Comparison of ENCODE assay signal across 8 cellular contexts in genomic region chr1:40692429-40692905, GRCh38. TPM values are rescaled to one million over a fixed set of nuclear protein-coding genes. Genes with fewer than 3 reads are reported as not detected.
DNase-seq lines count a peak whose midpoint lies in the region; ATAC-seq and TF ChIP-seq lines count a peak whose summit lies in the region.

No MANE protein-coding gene starts in this region.

- intact Hi-C loops in natural killer cell (cut with micrococcal nuclease) = loop anchor here (1.0 kb wide), 2 partner anchors 17 to 21 kb away; no protein-coding TSS in a partner anchor

- H3K4me3 Mint-ChIP-seq in natural killer cell = peak overlapping the region; percentile 99

- H3K9me3 Mint-ChIP-seq in natural killer cell = no peaks in the 10 kb centered on the region

- H3K27me3 Mint-ChIP-seq in natural killer cell (ENCODE audit: low read depth in 2 of 2) = no peaks in the 10 kb centered on the region

- ATAC-seq in GM21723 (IDR thresholded peaks at IDR 0.05; ENCODE audit: unreplicated experiment) (peak; percentile 16), natural killer cell (no peak), HG03521 (IDR thresholded peaks at IDR 0.05; ENCODE audit: unreplicated experiment) (no peak), HG02840 (IDR thresholded peaks at IDR 0.05; ENCODE audit: low FRiP score, unreplicated experiment) (no peak)

- H3K27ac ChIP-seq in RWPE1 = peak overlapping the region; percentile 96

- POLR2A ChIA-PET in RWPE1 (lab: Yijun Ruan, JAX; ENCODE audit: low non-redundant PET) = interaction anchor here (0.6 to 1.4 kb wide), 2 partner anchors 10 to 242 kb away, joined by 4 to 6 read pairs; partner anchors contain the start of gene ZFP69B

- peak; percentile 17 for DNase-seq in AG08395 (ENCODE audit: low spot score)
- no peak for DNase-seq in RWPE1 (ENCODE audit: low spot score)
- DNase-seq in epithelial cell of proximal tubule (ENCODE audit: low read depth) = no peak
- DNase-seq in natural killer cell = no peak
- DNase-seq in SK-N-DZ (ENCODE audit: low spot score) = no peak

- H3K4me1 Mint-ChIP-seq in natural killer cell = peaks cover 66% of the 10 kb centered on the region in 2 donors

- H3K4me3 ChIP-seq in epithelial cell of proximal tubule (ENCODE audit: low read depth, low read length) = peak overlapping the region; percentile 84

- H3K27ac Mint-ChIP-seq in natural killer cell = peak overlapping the region; percentile 96 to 98

- no peaks in the 10 kb centered on the region for H3K36me3 Mint-ChIP-seq in natural killer cell

- TF ChIP-seq CTCF in RWPE1 (conservative IDR thresholded peaks at IDR 0.05; ENCODE audit: low read depth) (no peak), epithelial cell of proximal tubule (conservative IDR thresholded peaks at IDR 0.05; ENCODE audit: low read depth, low read length) (no peak), natural killer cell (IDR thresholded peaks at IDR 0.05) (no peak)

- CTCF ChIA-PET in RWPE1 (lab: Yijun Ruan, JAX) = no interaction called here

RNA-seq across cellular contexts. Expression of gene NFYC, which starts 1.0 kb away (rescaled TPM):
- total RNA-seq in epithelial cell of proximal tubule = 42.2 and 50.5 TPM in 2 replicates
- total RNA-seq in natural killer cell = 10 to 100 TPM; 38.7 to 60.4 (median 48.5) TPM
- 30.5 and 44.8 TPM in 2 replicates for polyA plus RNA-seq in SK-N-DZ (2014; cell fraction: cytosol; rRNA removed)
- 22.8 and 36.0 TPM in 2 replicates for polyA plus RNA-seq in SK-N-DZ (2014; cell fraction: nucleus; rRNA removed)

RNA-seq across cellular contexts. Expression of gene RIMS3, which starts 27.0 kb away (rescaled TPM):
- total RNA-seq in epithelial cell of proximal tubule = 1.8 and 4.2 TPM in 2 replicates
- 1 to 10 TPM in 2 of 3 donors, under 1 TPM in 1; 0.56 to 2.1 (median 1.1) TPM for total RNA-seq in natural killer cell
- 60.3 and 81.1 TPM in 2 replicates for polyA plus RNA-seq in SK-N-DZ (2014; cell fraction: cytosol; rRNA removed)
- 102 and 112 TPM in 2 replicates for polyA plus RNA-seq in SK-N-DZ (2014; cell fraction: nucleus; rRNA removed)
